Comparison of ENCODE assay signal across 18 cellular contexts in genomic region chr5:40945111-40945510, GRCh38. TPM values are rescaled to one million over a fixed set of nuclear protein-coding genes. Genes with fewer than 3 reads are reported as not detected.
DNase-seq lines count a peak whose midpoint lies in the region; ATAC-seq and TF ChIP-seq lines count a peak whose summit lies in the region.
"Had no signal": no experiment of that assay in that cellular context is flagged by ENCODE, and none has a peak within 500 bp of the region (broad histone marks: within the 10 kb centered on the region; RNA-seq: fewer than 3 reads in every experiment).

No MANE protein-coding gene starts in this region.

- DNase-seq in NCI-H1105 treated with DMSO at 0.1 percent for 48 hours (lab: John Stamatoyannopoulos, UW): peak; percentile 88
- no peak for DNase-seq in NCI-H1105 (lab: John Stamatoyannopoulos, UW)
- peak; percentile 100 for DNase-seq in NCI-H345 treated with DMSO at 0.1 percent for 48 hours (lab: John Stamatoyannopoulos, UW; ENCODE audit: unreplicated experiment)
- no peak for DNase-seq in NCI-H345 (lab: John Stamatoyannopoulos, UW)
- peak; percentile 24 for DNase-seq in LoVo (ENCODE audit: low spot score)
- DNase-seq in SKM-1 treated with dmso at 0.1 percent for 144 hours (lab: John Stamatoyannopoulos, UW; ENCODE audit: unreplicated experiment): peak; percentile 57
- no peak for DNase-seq in omental fat pad (ENCODE audit: low spot score)
- no peak for DNase-seq in activated CD4-positive, alpha-beta T cell treated with anti-CD3 and anti-CD28 coated beads, Interleukin-2, amount 50 U/mL, for 4 hours
- DNase-seq: Calu3; CD4-positive, alpha-beta memory T cell; GDM1; KBM-7; NCI-H1436 treated with DMSO at 0.1 percent for 48 hours; NCI-H82; T-helper 2 cell had no signal

- ATAC-seq in omental fat pad (ENCODE audit: low FRiP score): no peak
- ATAC-seq: HepG2, Panc1 had no signal

- TF ChIP-seq CTCF in omental fat pad (IDR thresholded peaks at IDR 0.05): no peak

RNA-seq across cellular contexts. Expression of gene C7, which starts 35.8 kb away (rescaled TPM):
- 100 to 1,000 TPM; 694 to 893 (median 802) TPM for total RNA-seq in omental fat pad
- total RNA-seq: Calu3; CD4-positive, alpha-beta memory T cell; SJSA1 had no signal

Comparison
In these comparisons a context has a peak if more than half of its experiments do, and no peak if none do; other contexts are left out.
1. DNase-seq: peak in NCI-H1105 treated with DMSO at 0.1 percent for 48 hours (single experiment), NCI-H345 treated with DMSO at 0.1 percent for 48 hours (single experiment), LoVo (single experiment) and SKM-1 treated with dmso at 0.1 percent for 144 hours (single experiment); none in NCI-H1105 (single experiment), NCI-H345 (single experiment), omental fat pad (single experiment) and activated CD4-positive, alpha-beta T cell treated with anti-CD3 and anti-CD28 coated beads, Interleukin-2, amount 50 U/mL, for 4 hours (0 of 2).